In the genomic region with DNA sequence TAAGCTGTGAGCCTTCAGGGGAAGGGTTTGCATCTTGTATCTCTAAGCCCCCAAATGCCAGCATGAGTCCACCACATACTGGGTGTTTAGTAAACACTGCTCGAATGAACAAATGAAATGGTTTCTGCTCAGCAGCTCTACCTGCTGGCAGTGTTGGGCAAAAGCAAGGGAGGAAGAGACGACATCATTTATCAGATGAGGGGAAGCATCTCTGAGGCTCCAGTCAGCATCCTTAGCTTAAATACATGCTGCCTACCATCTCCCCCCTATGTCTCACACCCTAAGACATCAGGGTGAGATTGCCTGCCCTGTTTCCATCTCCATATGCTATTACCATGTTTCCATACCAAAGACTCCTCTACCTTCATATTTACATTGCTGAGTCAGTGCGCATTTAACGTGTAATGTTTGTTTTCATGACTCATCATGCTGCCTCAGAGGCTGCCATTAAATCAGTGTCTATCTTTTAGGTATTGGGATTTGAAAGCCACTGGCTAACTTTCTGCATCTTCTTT, we compare ENCODE assay signal across 10 cellular contexts.
DNase-seq lines count a peak whose midpoint lies in the region; ATAC-seq, FAIRE-seq and TF ChIP-seq lines count a peak whose summit lies in the region.
"Had no signal": no experiment of that assay in that cellular context is flagged by ENCODE, and none has a peak within 500 bp of the region (broad histone marks: within the 10 kb centered on the region; RNA-seq: fewer than 3 reads in every experiment).

No MANE protein-coding gene starts in this region.

- H3K9me3 Mint-ChIP-seq in WTC11 (peaks cover 22% of the 10 kb centered on the region), nephron (peaks cover 4% of the 10 kb centered on the region)

- H3K36me3 Mint-ChIP-seq in WTC11 (no peaks in the 10 kb centered on the region; the same call in 1 of the 2 replicates), nephron (ENCODE audit: low read depth) (no peaks in the 10 kb centered on the region)

- DNase-seq in NCI-H510A treated with DMSO at 0.1 percent for 48 hours (lab: John Stamatoyannopoulos, UW) (peak; percentile 60), NCI-H510A (lab: John Stamatoyannopoulos, UW) (no peak), HTR-8/SVneo (ENCODE audit: insufficient read length, low spot score) (no peak), WTC11 (ENCODE audit: low spot score) (peak; percentile 42), cortex of kidney (lab: John Stamatoyannopoulos, UW) (no peak), hepatic stellate cell (ENCODE audit: low spot score) (no peak), NCI-H2029 treated with DMSO at 0.1 percent for 48 hours (lab: John Stamatoyannopoulos, UW) (no peak)
- DNase-seq: aorta had no signal

- H3K27ac Mint-ChIP-seq in WTC11 = no peak overlapping the region
- H3K27ac Mint-ChIP-seq in nephron = no peak overlapping the region
- H3K27ac Mint-ChIP-seq: B cell had no signal

- H3K4me3 Mint-ChIP-seq in WTC11 (no peak overlapping the region), nephron (no peak overlapping the region)
- H3K4me3 Mint-ChIP-seq: B cell had no signal

- POLR2A ChIA-PET in WTC11 (lab: Charles Lee) = no interaction called here

- TF ChIP-seq CTCF in WTC11 (IDR thresholded peaks at IDR 0.05) (no peak), nephron (IDR thresholded peaks at IDR 0.05; ENCODE audit: unreplicated experiment in 3 of 3) (peak in 2 of 3 experiments; percentile 21 to 27)

- peak; percentile 89 for ATAC-seq in WTC11

- peaks cover 24% of the 10 kb centered on the region for H3K4me1 Mint-ChIP-seq in WTC11
- H3K4me1 Mint-ChIP-seq in nephron = peaks cover 11% of the 10 kb centered on the region
- H3K4me1 Mint-ChIP-seq: B cell had no signal

- FAIRE-seq in HTR-8/SVneo (lab: Jason Lieb, UNC) = peak; percentile 80

- CTCF ChIA-PET in WTC11 (lab: Charles Lee) = interaction anchor here (0.6 to 2.5 kb wide), 13 partner anchors 9 to 341 kb away, joined by 3 to 16 read pairs (median 4); no protein-coding TSS in a partner anchor

- no peaks in the 10 kb centered on the region for H3K27me3 Mint-ChIP-seq in WTC11 (ENCODE audit: low read depth)
- H3K27me3 Mint-ChIP-seq in nephron (ENCODE audit: low read depth) = peaks cover 20% of the 10 kb centered on the region
- H3K27me3 Mint-ChIP-seq: B cell had no signal

TF ChIP-seq in WTC11, 78 proteins besides CTCF, POLR2A, EP300 and RAD21:
- no peak for TF ChIP-seq ZNF121 (CRISPR knock-in tag; IDR thresholded peaks at IDR 0.05)
- TF ChIP-seq, protein P1, sequence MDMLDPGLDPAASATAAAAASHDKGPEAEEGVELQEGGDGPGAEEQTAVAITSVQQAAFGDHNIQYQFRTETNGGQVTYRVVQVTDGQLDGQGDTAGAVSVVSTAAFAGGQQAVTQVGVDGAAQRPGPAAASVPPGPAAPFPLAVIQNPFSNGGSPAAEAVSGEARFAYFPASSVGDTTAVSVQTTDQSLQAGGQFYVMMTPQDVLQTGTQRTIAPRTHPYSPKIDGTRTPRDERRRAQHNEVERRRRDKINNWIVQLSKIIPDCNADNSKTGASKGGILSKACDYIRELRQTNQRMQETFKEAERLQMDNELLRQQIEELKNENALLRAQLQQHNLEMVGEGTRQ (CRISPR knock-in tag; IDR thresholded peaks at IDR 0.05) = no peak
- no peak for TF ChIP-seq OVOL2 (CRISPR knock-in tag; IDR thresholded peaks at IDR 0.05; ENCODE audit: borderline replicate concordance)
- TF ChIP-seq PRRX2 (CRISPR knock-in tag; IDR thresholded peaks at IDR 0.05) = no peak
- peak; percentile 46; the same call in 1 of the 2 replicates for TF ChIP-seq FOXK1 (CRISPR knock-in tag; IDR thresholded peaks at IDR 0.05)
- no peak for TF ChIP-seq FOXJ3 (CRISPR knock-in tag; IDR thresholded peaks at IDR 0.05; ENCODE audit: borderline replicate concordance)
TF ChIP-seq in WTC11: peak in this region for 1.

Comparison
In these comparisons a context has a peak if more than half of its experiments do, and no peak if none do; other contexts are left out.
1. DNase-seq: peak in NCI-H510A treated with DMSO at 0.1 percent for 48 hours (single experiment) and WTC11 (single experiment); none in NCI-H510A (single experiment), HTR-8/SVneo (single experiment), cortex of kidney (single experiment), hepatic stellate cell (single experiment) and NCI-H2029 treated with DMSO at 0.1 percent for 48 hours (single experiment).